9 cellular contexts compared by ENCODE assay signal in the genomic region with DNA sequence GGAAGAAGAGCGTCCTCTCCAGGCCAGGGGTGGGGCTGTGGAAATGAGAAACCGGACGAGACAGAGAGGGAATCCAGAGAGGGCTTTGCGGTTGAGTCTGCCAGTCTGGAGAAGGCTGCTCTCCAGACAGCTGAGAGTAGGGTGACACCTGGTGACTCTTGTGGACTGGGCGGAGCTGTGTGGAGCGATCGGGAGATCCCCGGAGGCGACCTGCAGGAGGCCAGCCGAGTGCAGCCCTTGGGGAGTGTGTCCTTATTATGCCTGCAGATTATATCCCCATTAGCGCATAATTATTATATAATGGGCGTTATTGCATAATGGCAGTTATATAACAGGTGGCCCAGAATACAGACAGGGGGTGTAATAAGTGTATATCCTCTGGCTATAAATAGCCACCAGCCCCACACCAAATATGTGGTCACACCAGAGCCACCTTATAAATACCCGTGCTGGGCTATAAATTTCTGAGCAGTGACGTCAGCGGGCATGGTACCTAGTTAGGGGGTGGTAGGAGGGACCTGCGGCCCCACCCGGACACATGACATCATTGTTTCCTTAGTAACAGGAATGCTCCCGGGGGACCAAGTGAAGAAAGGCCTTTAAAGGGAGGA. TPM values are rescaled to one million over a fixed set of nuclear protein-coding genes. Genes with fewer than 3 reads are reported as not detected.
A peak's percentile ranks its signal among the peaks of the same experiment; 100 is the strongest.
DNase-seq lines count a peak whose midpoint lies in the region; ATAC-seq and TF ChIP-seq lines count a peak whose summit lies in the region.
"Had no signal": no experiment of that assay in that cellular context is flagged by ENCODE, and none has a peak within 500 bp of the region (broad histone marks: within the 10 kb centered on the region; RNA-seq: fewer than 3 reads in every experiment).

No MANE protein-coding gene starts in this region.

- TF ChIP-seq CTCF in lower lobe of right lung (IDR thresholded peaks at IDR 0.05), result no peak

- peaks cover 100% of the 10 kb centered on the region for H3K4me1 ChIP-seq in lower lobe of right lung

- intact Hi-C loops in lower lobe of right lung (cut with DNase I), result no loop called here

- in situ Hi-C loops in ACHN (cut with HindIII; ENCODE audit: low pct_ligation_motif_present, low pct_unique_long_range_greater_than_20kb, low sequenced_read_pairs), result no loop called here

- peak; percentile 75 to 79 for ATAC-seq in lower lobe of right lung

- H3K4me3 ChIP-seq in lower lobe of right lung, result no peak overlapping the region

- H3K27ac ChIP-seq in angular gyrus (ENCODE audit: low read depth, low read length) (peak overlapping the region; percentile 85), lower lobe of right lung (peak overlapping the region; percentile 78)

- H3K9me3 ChIP-seq in lower lobe of right lung, result no peaks in the 10 kb centered on the region

- H3K36me3 ChIP-seq in lower lobe of right lung, result no peaks in the 10 kb centered on the region

- DNase-seq in ACHN (peak; percentile 69), NCI-H1105 (lab: John Stamatoyannopoulos, UW) (peak; percentile 93), lower lobe of right lung (peak; percentile 72)
- DNase-seq in activated CD4-positive, CD25-positive, alpha-beta regulatory T cell (lab: John Stamatoyannopoulos, UW), result no peak
- DNase-seq in activated effector memory CD4-positive, alpha-beta T cell treated with Interleukin-2 at 50 U/mL for 16 hours, result no peak
- no peak for DNase-seq in effector CD4-positive, alpha-beta T cell
- no peak for DNase-seq in stimulated activated naive CD4-positive, alpha-beta T cell treated with Interleukin-2 at 50 U/mL for 16 hours (lab: John Stamatoyannopoulos, UW)
- DNase-seq: DND-41 had no signal

- H3K27me3 ChIP-seq in lower lobe of right lung (ENCODE audit: low read depth), result no peaks in the 10 kb centered on the region

RNA-seq across cellular contexts. Expression of a gene that starts 41.2 kb away (rescaled TPM):
- 146 TPM for total RNA-seq in lower lobe of right lung

Comparison
In these comparisons a context has a peak if more than half of its experiments do, and no peak if none do; other contexts are left out.
1. DNase-seq: peak in ACHN (single experiment), NCI-H1105 (single experiment) and lower lobe of right lung (single experiment); none in activated CD4-positive, CD25-positive, alpha-beta regulatory T cell (0 of 4), activated effector memory CD4-positive, alpha-beta T cell treated with Interleukin-2 at 50 U/mL for 16 hours (single experiment), effector CD4-positive, alpha-beta T cell (single experiment) and stimulated activated naive CD4-positive, alpha-beta T cell treated with Interleukin-2 at 50 U/mL for 16 hours (single experiment).